ENCODE assay signal across 10 cellular contexts in genomic region chr6:11428351-11428750, GRCh38.
DNase-seq lines count a peak whose midpoint lies in the region; ATAC-seq and TF ChIP-seq lines count a peak whose summit lies in the region.
"Had no signal": no experiment of that assay in that cellular context is flagged by ENCODE, and none has a peak within 500 bp of the region (broad histone marks: within the 10 kb centered on the region; RNA-seq: fewer than 3 reads in every experiment).

No MANE protein-coding gene starts in this region.

- H3K9me3 ChIP-seq in MM.1S (replicated peaks; ENCODE audit: insufficient read depth, low read length) (no peaks in the 10 kb centered on the region), hepatocyte (ENCODE audit: low read depth) (no peaks in the 10 kb centered on the region)

- H3K4me1 ChIP-seq in MM.1S (ENCODE audit: low read length) (peaks cover 8% of the 10 kb centered on the region; the same call in 1 of the 2 replicates), hepatocyte (ENCODE audit: insufficient read depth) (peaks cover 23% of the 10 kb centered on the region)

- H3K27me3 ChIP-seq in MM.1S (replicated peaks; ENCODE audit: insufficient read depth, low read length) (no peaks in the 10 kb centered on the region), hepatocyte (no peaks in the 10 kb centered on the region)

- no peaks in the 10 kb centered on the region for H3F3A ChIP-seq in MM.1S (ENCODE audit: insufficient read depth, low read length)

- no peak overlapping the region for H3K9ac ChIP-seq in MM.1S (ENCODE audit: low read length)

- H3K79me2 ChIP-seq in MM.1S (ENCODE audit: low read length), result no peaks in the 10 kb centered on the region
- H3K79me2 ChIP-seq in hepatocyte, result no peaks in the 10 kb centered on the region

- H3K4me3 ChIP-seq in MM.1S (ENCODE audit: low read length) (no peak overlapping the region), hepatocyte (no peak overlapping the region)

- ATAC-seq in HG02571 (IDR thresholded peaks at IDR 0.05; ENCODE audit: unreplicated experiment), result no peak

- no peak overlapping the region for H3K4me2 ChIP-seq in MM.1S (ENCODE audit: low read depth, low read length)
- H3K4me2 ChIP-seq in hepatocyte, result peak overlapping the region; percentile 7

- H2AFZ ChIP-seq in MM.1S (ENCODE audit: low read length) (peak overlapping the region; percentile 27; the same call in 1 of the 2 replicates), hepatocyte (peak overlapping the region; percentile 12)

- TF ChIP-seq CTCF in MM.1S (IDR thresholded peaks at IDR 0.05; ENCODE audit: low read length) (no peak), hepatocyte (IDR thresholded peaks at IDR 0.05; ENCODE audit: poor library complexity) (no peak)

- H3K36me3 ChIP-seq in MM.1S (replicated peaks; ENCODE audit: insufficient read depth, low read length), result no peaks in the 10 kb centered on the region
- no peaks in the 10 kb centered on the region for H3K36me3 ChIP-seq in hepatocyte (replicated peaks; ENCODE audit: insufficient read depth, low read depth)

- DNase-seq in DMS153 (lab: John Stamatoyannopoulos, UW), result peak; percentile 37
- DNase-seq in DMS153 treated with DMSO at 0.1 percent for 48 hours (lab: John Stamatoyannopoulos, UW; ENCODE audit: unreplicated experiment), result no peak
- no peak for DNase-seq in MM.1S
- DNase-seq in hepatocyte (ENCODE audit: low spot score), result no peak
- DNase-seq in H4 (ENCODE audit: low spot score), result no peak
- no peak for DNase-seq in GDM1 (lab: John Stamatoyannopoulos, UW)
- DNase-seq: activated CD4-positive, alpha-beta T cell treated with anti-CD3 and anti-CD28 coated beads for 1 hour had no signal

- no peaks in the 10 kb centered on the region for H3K9me2 ChIP-seq in MM.1S (replicated peaks; ENCODE audit: insufficient read depth, low read length)
- no peaks in the 10 kb centered on the region for H3K9me2 ChIP-seq in hepatocyte (replicated peaks; ENCODE audit: insufficient read depth)

- WGBS in hepatocyte (ENCODE audit: low lambda C conversion rate, missing lambda C conversion rate), result 38% methylated on average over 2 of the region's 2 CpGs

- no peaks in the 10 kb centered on the region for H4K20me1 ChIP-seq in MM.1S (ENCODE audit: insufficient read depth, low read length)
- H4K20me1 ChIP-seq in hepatocyte (ENCODE audit: insufficient read depth, poor library complexity, severe bottlenecking), result no peaks in the 10 kb centered on the region

- H3K27ac ChIP-seq in MM.1S (ENCODE audit: low read length), result no peak overlapping the region
- H3K27ac ChIP-seq in hepatocyte, result peak overlapping the region; percentile 79
- peak overlapping the region; percentile 70 for H3K27ac ChIP-seq in temporal lobe (ENCODE audit: low read depth, low read length)
- H3K27ac ChIP-seq: 22Rv1 had no signal
